In the genomic region with DNA sequence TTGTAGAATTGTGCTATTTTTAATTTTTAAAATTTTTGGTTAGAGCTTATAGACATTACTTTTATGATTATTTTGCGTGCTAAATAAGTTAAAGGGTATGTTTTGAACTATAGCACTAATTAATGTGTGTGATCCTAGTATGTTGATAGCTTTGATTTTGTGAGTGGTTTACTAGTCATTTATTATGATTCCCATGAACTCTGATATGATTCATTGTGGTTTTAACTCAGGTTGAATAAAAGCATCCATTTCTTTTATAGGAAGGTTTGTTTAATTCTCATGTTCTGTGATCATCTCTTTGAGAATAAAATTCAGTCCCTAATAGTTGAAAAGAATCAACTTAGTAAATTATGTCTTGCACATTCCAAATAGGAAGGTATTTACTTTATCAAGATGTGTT, we compare ENCODE assay signal across 14 cellular contexts. TPM values are rescaled to one million over a fixed set of nuclear protein-coding genes. Genes with fewer than 3 reads are reported as not detected.
DNase-seq lines count a peak whose midpoint lies in the region; ATAC-seq and TF ChIP-seq lines count a peak whose summit lies in the region.
"Had no signal": no experiment of that assay in that cellular context is flagged by ENCODE, and none has a peak within 500 bp of the region (broad histone marks: within the 10 kb centered on the region; RNA-seq: fewer than 3 reads in every experiment).

No MANE protein-coding gene starts in this region.

- DNase-seq in mammary epithelial cell: peak; percentile 29
- no peak for DNase-seq in breast epithelium (ENCODE audit: low spot score in 2 of 2)
- peak; percentile 19 for DNase-seq in LHCN-M2 (ENCODE audit: low read depth)
- DNase-seq in brain microvascular endothelial cell: no peak
- DNase-seq in osteoblast (ENCODE audit: insufficient read length, low spot score, missing footprints): peak; percentile 78
- DNase-seq in effector CD8-positive, alpha-beta T cell (lab: John Stamatoyannopoulos, UW): no peak
- DNase-seq in naive thymus-derived CD8-positive, alpha-beta T cell: no peak
- DNase-seq in MV-4-11 (lab: John Stamatoyannopoulos, UW): no peak
- DNase-seq: C1 segment of cervical spinal cord; Calu3; CD4-positive, alpha-beta T cell; DMS 273 treated with DMSO at 0.1 percent for 48 hours had no signal

- no peaks in the 10 kb centered on the region for H3K27me3 Mint-ChIP-seq in naive thymus-derived CD8-positive, alpha-beta T cell
- H3K27me3 Mint-ChIP-seq: B cell; CD4-positive, alpha-beta T cell; IgD-negative memory B cell had no signal

- POLR2A ChIA-PET in naive thymus-derived CD8-positive, alpha-beta T cell (lab: Charles Lee): interaction anchor here (0.8 kb wide), 1 partner anchor 10 kb away, joined by 3 read pairs; no protein-coding TSS in a partner anchor

- dilution Hi-C loops in mammary epithelial cell (cut with HindIII; ENCODE audit: low sequenced_read_pairs): no loop called here

- H3K9me3 ChIP-seq in mammary epithelial cell (replicated peaks; ENCODE audit: insufficient read depth, low read length): no peaks in the 10 kb centered on the region
- H3K9me3 ChIP-seq in breast epithelium: no peaks in the 10 kb centered on the region
- no peaks in the 10 kb centered on the region for H3K9me3 ChIP-seq in osteoblast (ENCODE audit: low read depth, low read length)

- no TSS peak for BruUV-seq in mammary epithelial cell (replicated peaks; lab: Mats Ljungman, UMichigan)

- intact Hi-C loops in mammary epithelial cell (cut with micrococcal nuclease) (no loop called here), breast epithelium (cut with DNase I; ENCODE audit: low total_unique reads) (no loop called here)

- no peak for TF ChIP-seq POLR2A in breast epithelium (IDR thresholded peaks at IDR 0.05)

- TF ChIP-seq CTCF in mammary epithelial cell (conservative IDR thresholded peaks at IDR 0.05 in 1 of 2, IDR thresholded peaks at IDR 0.05 in 1 of 2; ENCODE audit: extremely low read depth in 1 of 2, insufficient read depth in 1 of 2, low read depth in 1 of 2, low read length in 2 of 2) (no peak), breast epithelium (IDR thresholded peaks at IDR 0.05) (no peak), brain microvascular endothelial cell (IDR thresholded peaks at IDR 0.05; ENCODE audit: low read depth, low read length, missing control alignments) (no peak), osteoblast (IDR thresholded peaks at IDR 0.05; ENCODE audit: extremely low read depth, low read depth, low read length) (no peak)

- H3K27ac ChIP-seq in mammary epithelial cell (ENCODE audit: insufficient read depth, low read depth, low read length): no peak overlapping the region
- no peak overlapping the region for H3K27ac ChIP-seq in breast epithelium
- H3K27ac ChIP-seq in brain microvascular endothelial cell: peak overlapping the region; percentile 48
- H3K27ac ChIP-seq in osteoblast (ENCODE audit: low read depth, low read length): peak overlapping the region; percentile 49

- H3K36me3 ChIP-seq in mammary epithelial cell (ENCODE audit: insufficient read depth, low read length): peaks cover 16% of the 10 kb centered on the region
- no peaks in the 10 kb centered on the region for H3K36me3 ChIP-seq in breast epithelium
- peaks cover 20% of the 10 kb centered on the region for H3K36me3 ChIP-seq in brain microvascular endothelial cell (replicated peaks)
- H3K36me3 ChIP-seq in osteoblast (ENCODE audit: insufficient read depth, low read length): peaks cover 33% of the 10 kb centered on the region

- H3K27me3 ChIP-seq in mammary epithelial cell (ENCODE audit: insufficient read depth, low read length) (no peaks in the 10 kb centered on the region), breast epithelium (no peaks in the 10 kb centered on the region), brain microvascular endothelial cell (replicated peaks) (no peaks in the 10 kb centered on the region), osteoblast (ENCODE audit: insufficient read depth, low read length) (no peaks in the 10 kb centered on the region)

- H3K4me1 ChIP-seq in mammary epithelial cell (ENCODE audit: insufficient read depth, low read length) (peaks cover 6% of the 10 kb centered on the region), breast epithelium (no peaks in the 10 kb centered on the region), osteoblast (ENCODE audit: insufficient read depth, low read length) (peaks cover 11% of the 10 kb centered on the region)

- CTCF ChIA-PET in mammary epithelial cell (lab: Charles Lee; ENCODE audit: low non-redundant PET): interaction anchor here (1.0 kb wide), 1 partner anchor 254 kb away, joined by 4 read pairs; no protein-coding TSS in a partner anchor

- H3K4me3 ChIP-seq in mammary epithelial cell (replicated peaks in 1 of 3; ENCODE audit: insufficient read depth in 1 of 3, low read depth in 2 of 3, low read length in 3 of 3) (no peak overlapping the region), breast epithelium (no peak overlapping the region), brain microvascular endothelial cell (ENCODE audit: low read depth, low read length) (no peak overlapping the region), osteoblast (ENCODE audit: insufficient read depth, low read length) (no peak overlapping the region)

- H2AFZ ChIP-seq in mammary epithelial cell (ENCODE audit: low read depth, low read length) (no peak overlapping the region), osteoblast (ENCODE audit: low read length) (no peak overlapping the region)

- H4K20me1 ChIP-seq in mammary epithelial cell (ENCODE audit: insufficient read depth, low read length) (no peaks in the 10 kb centered on the region), osteoblast (ENCODE audit: insufficient read depth, low read length) (peaks cover 3% of the 10 kb centered on the region)

- no peak overlapping the region for H3K27ac Mint-ChIP-seq in naive thymus-derived CD8-positive, alpha-beta T cell
- H3K27ac Mint-ChIP-seq: B cell; CD4-positive, alpha-beta T cell; IgD-negative memory B cell had no signal

- no peak overlapping the region for H3K9ac ChIP-seq in mammary epithelial cell (ENCODE audit: insufficient read depth, low read length)

- peaks cover 9 to 76% (median 41%) of the 10 kb centered on the region in 3 donors for H3K36me3 Mint-ChIP-seq in naive thymus-derived CD8-positive, alpha-beta T cell

- 96% methylated on average over 1 of the region's 1 CpG for WGBS in mammary epithelial cell (ENCODE audit: low coverage, missing lambda C conversion rate)

- H3K4me1 Mint-ChIP-seq in naive thymus-derived CD8-positive, alpha-beta T cell: no peaks in the 10 kb centered on the region
- H3K4me1 Mint-ChIP-seq: B cell, IgD-negative memory B cell had no signal

- ATAC-seq in naive thymus-derived CD8-positive, alpha-beta T cell: no peak

- H3K4me2 ChIP-seq in mammary epithelial cell (ENCODE audit: insufficient read depth, low read depth, low read length) (no peak overlapping the region), osteoblast (ENCODE audit: insufficient read depth, low read length) (no peak overlapping the region)

- no peak overlapping the region for H3K4me3 Mint-ChIP-seq in naive thymus-derived CD8-positive, alpha-beta T cell
- H3K4me3 Mint-ChIP-seq: B cell; CD4-positive, alpha-beta T cell; IgD-negative memory B cell had no signal

- no peaks in the 10 kb centered on the region for H3K9me3 Mint-ChIP-seq in naive thymus-derived CD8-positive, alpha-beta T cell
- H3K9me3 Mint-ChIP-seq: CD4-positive, alpha-beta T cell; IgD-negative memory B cell had no signal

- H3K79me2 ChIP-seq in mammary epithelial cell (ENCODE audit: insufficient read depth, low read length): no peaks in the 10 kb centered on the region
- no peaks in the 10 kb centered on the region for H3K79me2 ChIP-seq in osteoblast (ENCODE audit: insufficient read depth, low read length)

- in situ Hi-C loops in mammary epithelial cell (cut with MboI; ENCODE audit: low sequenced_read_pairs in 2 of 2): no loop called here
- in situ Hi-C loops in brain microvascular endothelial cell (cut with HindIII; ENCODE audit: low pct_ligation_motif_present, low sequenced_read_pairs): no loop called here

RNA-seq across cellular contexts. Expression of a gene that starts 22.5 kb away (rescaled TPM):
- 10 to 100 TPM; 23.8 to 34.5 TPM for total RNA-seq in mammary epithelial cell
- polyA plus RNA-seq in mammary epithelial cell: 13.4 TPM
- 8.4 TPM for polyA minus RNA-seq in mammary epithelial cell
- total RNA-seq in breast epithelium: 10 to 100 TPM; 14.4 to 25.8 (median 17.4) TPM
- 25.7 and 34.2 TPM in 2 replicates for total RNA-seq in LHCN-M2 (2014; rRNA removed)
- polyA plus RNA-seq in LHCN-M2 (2012): 11.1 TPM
- total RNA-seq in osteoblast: 21.4 and 21.8 TPM in 2 replicates
- 10 to 100 TPM; 17.1 to 35.7 TPM for total RNA-seq in naive thymus-derived CD8-positive, alpha-beta T cell
- polyA plus RNA-seq in naive thymus-derived CD8-positive, alpha-beta T cell: 10 to 100 TPM; 15.9 to 19.5 (median 16.5) TPM

RNA-seq across cellular contexts. Expression of a gene that starts 22.7 kb away (rescaled TPM):
- total RNA-seq in mammary epithelial cell (10 to 100 TPM; 44.5 to 68.1 TPM), breast epithelium (10 to 100 TPM; 31.5 to 52.5 (median 50.8) TPM), LHCN-M2 (2014; rRNA removed) (38.8 and 40.8 TPM in 2 replicates), osteoblast (32.9 and 35.7 TPM in 2 replicates)
- polyA plus RNA-seq in mammary epithelial cell: 32.6 TPM
- 110 TPM for polyA minus RNA-seq in mammary epithelial cell
- polyA plus RNA-seq in LHCN-M2 (2012): 34.8 TPM
- 10 to 100 TPM; 67.7 to 72.7 TPM for total RNA-seq in naive thymus-derived CD8-positive, alpha-beta T cell
- polyA plus RNA-seq in naive thymus-derived CD8-positive, alpha-beta T cell: 10 to 100 TPM; 13.5 to 25.0 (median 16.7) TPM

Comparison
In these comparisons a context has a peak if more than half of its experiments do, and no peak if none do; other contexts are left out.
1. DNase-seq: peak in mammary epithelial cell (single experiment), LHCN-M2 (single experiment) and osteoblast (single experiment); none in breast epithelium (0 of 2), brain microvascular endothelial cell (single experiment), effector CD8-positive, alpha-beta T cell (single experiment), naive thymus-derived CD8-positive, alpha-beta T cell (0 of 10) and MV-4-11 (single experiment).
2. H3K27ac ChIP-seq: peak in brain microvascular endothelial cell (single experiment) and osteoblast (single experiment); none in mammary epithelial cell (single experiment) and breast epithelium (0 of 2).